In the genomic region with DNA sequence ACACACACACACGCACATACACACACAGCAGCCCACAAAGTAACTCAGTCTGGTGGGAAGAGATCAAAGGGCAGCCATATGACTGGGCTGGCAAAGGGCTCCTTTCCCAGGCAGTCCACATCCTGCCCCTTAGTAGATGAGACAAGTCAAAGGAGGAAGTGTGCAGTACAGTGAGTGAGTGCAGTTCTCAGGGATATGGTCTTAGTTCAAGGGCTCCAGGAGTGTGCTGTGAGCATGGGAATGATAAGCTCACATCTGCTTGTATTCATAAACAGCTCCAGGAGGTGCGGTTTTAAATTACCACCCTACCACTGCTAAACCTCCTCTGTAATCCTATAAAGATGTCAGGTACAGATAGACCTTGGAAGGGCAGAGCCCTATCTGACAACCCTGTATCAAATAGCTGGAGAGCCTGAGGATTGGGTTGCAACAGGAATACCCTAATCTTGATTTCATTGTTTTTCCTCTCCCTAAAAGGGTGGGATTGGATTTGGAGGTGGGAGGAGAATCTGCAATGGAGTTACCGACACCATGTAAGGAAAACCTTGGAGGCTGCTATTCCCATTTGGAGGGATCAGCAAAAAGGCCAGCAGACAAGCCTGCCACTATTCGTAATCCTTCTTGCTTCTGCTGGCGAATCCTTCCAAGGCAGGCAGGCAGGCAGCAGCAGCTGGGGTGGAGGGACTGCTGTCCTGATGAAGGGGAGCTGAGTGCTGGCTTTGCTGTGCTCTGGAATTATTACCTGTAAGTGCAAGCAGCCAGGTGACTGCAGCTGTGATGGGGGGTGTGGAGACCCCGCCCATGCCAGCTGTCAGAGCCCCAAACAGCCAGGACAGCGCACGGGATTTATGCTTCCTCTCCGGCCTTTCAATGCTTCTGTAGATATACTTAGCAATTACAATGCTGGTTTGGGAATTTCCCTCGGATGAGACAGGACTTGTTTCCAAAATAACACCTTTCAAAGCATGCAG, we compare ENCODE assay signal across 8 cellular contexts.
DNase-seq lines count a peak whose midpoint lies in the region; ATAC-seq, FAIRE-seq and TF ChIP-seq lines count a peak whose summit lies in the region.

No MANE protein-coding gene starts in this region.

- peak; percentile 98 for DNase-seq in DMS 273 treated with DMSO at 0.1 percent for 48 hours (lab: John Stamatoyannopoulos, UW)
- peak; percentile 77 for DNase-seq in NCI-H146 (lab: John Stamatoyannopoulos, UW)
- DNase-seq in bronchial epithelial cell (ENCODE audit: low read depth): peak; percentile 46
- peak; percentile 20 for DNase-seq in mucosa of gallbladder (ENCODE audit: low spot score)
- DNase-seq in activated CD4-positive, alpha-beta T cell treated with anti-CD3 and anti-CD28 coated beads for 1 hour: no peak
- DNase-seq in cerebellum (ENCODE audit: low spot score): no peak

- no peak overlapping the region for H3K4me3 ChIP-seq in bronchial epithelial cell (ENCODE audit: low read depth, low read length)

- no peaks in the 10 kb centered on the region for H3K36me3 ChIP-seq in bronchial epithelial cell (ENCODE audit: control insufficient read depth, insufficient read depth, low read length)

- H3K27me3 ChIP-seq in bronchial epithelial cell (ENCODE audit: control insufficient read depth, insufficient read depth, low read length): no peaks in the 10 kb centered on the region

- no peak for FAIRE-seq in bronchial epithelial cell (lab: Jason Lieb, UNC)

- ATAC-seq in HG02763 (IDR thresholded peaks at IDR 0.05; ENCODE audit: unreplicated experiment) (no peak), GM19467 (IDR thresholded peaks at IDR 0.05; ENCODE audit: unreplicated experiment) (no peak)

- no peak for TF ChIP-seq CTCF in bronchial epithelial cell (IDR thresholded peaks at IDR 0.05; ENCODE audit: insufficient read depth, low read length, severe bottlenecking)

Comparison
In these comparisons a context has a peak if more than half of its experiments do, and no peak if none do; other contexts are left out.
1. DNase-seq: peak in DMS 273 treated with DMSO at 0.1 percent for 48 hours (single experiment), NCI-H146 (single experiment), bronchial epithelial cell (single experiment) and mucosa of gallbladder (single experiment); none in activated CD4-positive, alpha-beta T cell treated with anti-CD3 and anti-CD28 coated beads for 1 hour (single experiment) and cerebellum (single experiment).